1 cellular context compared by ENCODE assay signal in the genomic region with DNA sequence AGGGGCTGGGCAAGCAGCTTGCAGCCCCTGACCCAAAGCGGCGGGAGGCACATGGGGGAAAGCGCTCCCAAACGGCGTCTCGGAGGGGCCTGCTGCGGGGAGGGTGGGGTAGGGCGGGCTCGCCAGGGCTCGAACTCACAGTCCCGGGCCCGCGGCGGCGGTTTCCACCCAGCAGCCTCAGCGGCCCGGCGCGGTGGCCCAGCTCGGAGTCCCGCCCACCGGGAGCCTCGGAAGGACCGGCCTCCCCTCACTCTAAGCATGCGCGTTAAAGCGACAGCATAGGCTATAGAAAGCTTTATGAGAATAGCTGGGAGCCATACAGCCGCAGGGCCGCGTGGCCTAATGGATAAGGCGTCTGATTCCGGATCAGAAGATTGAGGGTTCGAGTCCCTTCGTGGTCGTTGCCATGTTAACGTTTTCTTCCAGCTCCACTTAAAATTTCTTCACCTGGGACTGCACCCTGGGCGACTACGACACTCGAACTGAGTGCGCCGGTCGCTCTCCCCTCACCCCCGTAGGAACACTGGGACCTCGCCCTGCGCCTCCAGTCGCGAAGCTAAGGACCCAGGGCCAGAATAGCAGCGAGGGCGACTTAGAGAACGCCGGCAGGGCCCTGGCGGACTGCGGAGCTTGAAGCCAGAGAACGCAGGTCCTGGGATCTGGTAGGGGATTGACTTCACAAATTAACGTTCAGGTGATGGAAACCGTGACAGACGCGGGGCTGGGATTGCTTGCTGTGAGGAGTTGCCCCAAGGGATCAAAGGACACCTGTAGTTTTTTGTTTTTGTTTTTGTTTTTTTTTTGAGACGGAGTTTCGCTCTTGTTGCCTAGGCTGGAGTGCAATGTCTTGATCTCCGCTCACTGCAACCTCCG.
TF ChIP-seq lines count a peak whose summit lies in the region.

No MANE protein-coding gene starts in this region.

TF ChIP-seq in K562, 482 proteins besides CTCF, POLR2A, EP300 and RAD21 (continued from another document and continues in another):
- peak; percentile 73 for TF ChIP-seq ZNF407 (IDR thresholded peaks at IDR 0.05; ENCODE audit: low read depth)
- TF ChIP-seq SREBF2 (CRISPR knock-in tag; IDR thresholded peaks at IDR 0.05): 0 out of 2 replicates have a peak, but pooled peaks have one; percentile 64
- TF ChIP-seq TOE1 (IDR thresholded peaks at IDR 0.05; ENCODE audit: borderline replicate concordance): no peak; the same call in 1 of the 2 replicates
- TF ChIP-seq TOE1 (CRISPR knock-in tag; IDR thresholded peaks at IDR 0.05; ENCODE audit: borderline replicate concordance, low read depth): 0 out of 2 replicates have a peak, but pooled peaks have one; percentile 15
- no peak for TF ChIP-seq ZNF324 (CRISPR knock-in tag; IDR thresholded peaks at IDR 0.05)
- peak; percentile 68; the same call in 1 of the 2 replicates for TF ChIP-seq CTBP1 (IDR thresholded peaks at IDR 0.05; ENCODE audit: borderline replicate concordance)
- no peak for TF ChIP-seq BACH1 (tag; IDR thresholded peaks at IDR 0.05)
- TF ChIP-seq TFAP4 (CRISPR knock-in tag; IDR thresholded peaks at IDR 0.05; ENCODE audit: borderline replicate concordance): peak; percentile 82
- TF ChIP-seq GTF2A2 (tag; IDR thresholded peaks at IDR 0.05): no peak
- peak; percentile 44; the same call in 1 of the 2 replicates for TF ChIP-seq TCF3 (CRISPR knock-in tag; IDR thresholded peaks at IDR 0.05)
- TF ChIP-seq, protein P1, sequence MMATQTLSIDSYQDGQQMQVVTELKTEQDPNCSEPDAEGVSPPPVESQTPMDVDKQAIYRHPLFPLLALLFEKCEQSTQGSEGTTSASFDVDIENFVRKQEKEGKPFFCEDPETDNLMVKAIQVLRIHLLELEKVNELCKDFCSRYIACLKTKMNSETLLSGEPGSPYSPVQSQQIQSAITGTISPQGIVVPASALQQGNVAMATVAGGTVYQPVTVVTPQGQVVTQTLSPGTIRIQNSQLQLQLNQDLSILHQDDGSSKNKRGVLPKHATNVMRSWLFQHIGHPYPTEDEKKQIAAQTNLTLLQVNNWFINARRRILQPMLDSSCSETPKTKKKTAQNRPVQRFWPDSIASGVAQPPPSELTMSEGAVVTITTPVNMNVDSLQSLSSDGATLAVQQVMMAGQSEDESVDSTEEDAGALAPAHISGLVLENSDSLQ (IDR thresholded peaks at IDR 0.05): peak; percentile 34; the same call in 1 of the 2 replicates
- TF ChIP-seq TFE3 (CRISPR knock-in tag; IDR thresholded peaks at IDR 0.05): no peak
- no peak for TF ChIP-seq SRSF9 (IDR thresholded peaks at IDR 0.05; ENCODE audit: borderline replicate concordance, low read depth, low read length)
- TF ChIP-seq SMARCA5 (IDR thresholded peaks at IDR 0.05): peak; percentile 40; the same call in 1 of the 2 replicates
- TF ChIP-seq, protein P2, sequence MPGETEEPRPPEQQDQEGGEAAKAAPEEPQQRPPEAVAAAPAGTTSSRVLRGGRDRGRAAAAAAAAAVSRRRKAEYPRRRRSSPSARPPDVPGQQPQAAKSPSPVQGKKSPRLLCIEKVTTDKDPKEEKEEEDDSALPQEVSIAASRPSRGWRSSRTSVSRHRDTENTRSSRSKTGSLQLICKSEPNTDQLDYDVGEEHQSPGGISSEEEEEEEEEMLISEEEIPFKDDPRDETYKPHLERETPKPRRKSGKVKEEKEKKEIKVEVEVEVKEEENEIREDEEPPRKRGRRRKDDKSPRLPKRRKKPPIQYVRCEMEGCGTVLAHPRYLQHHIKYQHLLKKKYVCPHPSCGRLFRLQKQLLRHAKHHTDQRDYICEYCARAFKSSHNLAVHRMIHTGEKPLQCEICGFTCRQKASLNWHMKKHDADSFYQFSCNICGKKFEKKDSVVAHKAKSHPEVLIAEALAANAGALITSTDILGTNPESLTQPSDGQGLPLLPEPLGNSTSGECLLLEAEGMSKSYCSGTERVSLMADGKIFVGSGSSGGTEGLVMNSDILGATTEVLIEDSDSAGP (CRISPR knock-in tag; IDR thresholded peaks at IDR 0.05): no peak
- TF ChIP-seq CBX3 (IDR thresholded peaks at IDR 0.05; ENCODE audit: borderline replicate concordance in 1 of 2, low read length in 2 of 2): peak in 1 of 2 experiments; percentile 75; a peak in 1 of 3 replicates
- TF ChIP-seq ZNF740 (CRISPR knock-in tag; IDR thresholded peaks at IDR 0.05): no peak; the same call in 1 of the 2 replicates
- peak in 1 of 2 experiments; percentile 73; a peak in 2 of 4 replicates for TF ChIP-seq ZNF740 (tag; IDR thresholded peaks at IDR 0.05)
- peak in 1 of 2 experiments; percentile 74; a peak in 1 of 4 replicates for TF ChIP-seq MLLT1 (IDR thresholded peaks at IDR 0.05)
- TF ChIP-seq CREB3L1 (IDR thresholded peaks at IDR 0.05; ENCODE audit: borderline replicate concordance, low read depth): peak; percentile 60; the same call in 1 of the 2 replicates
- TF ChIP-seq MAFG (tag; conservative IDR thresholded peaks at IDR 0.05): no peak
- TF ChIP-seq FOXK2 (conservative IDR thresholded peaks at IDR 0.05 in 1 of 2, IDR thresholded peaks at IDR 0.05 in 1 of 2; ENCODE audit: low read depth in 2 of 2): peak in 1 of 2 experiments; percentile 63; a peak in 1 of 4 replicates
- TF ChIP-seq IRF9 (tag; IDR thresholded peaks at IDR 0.05): no peak
- TF ChIP-seq SMC3 (conservative IDR thresholded peaks at IDR 0.05; ENCODE audit: insufficient read depth, low read depth, low read length): no peak
- TF ChIP-seq, protein P3, sequence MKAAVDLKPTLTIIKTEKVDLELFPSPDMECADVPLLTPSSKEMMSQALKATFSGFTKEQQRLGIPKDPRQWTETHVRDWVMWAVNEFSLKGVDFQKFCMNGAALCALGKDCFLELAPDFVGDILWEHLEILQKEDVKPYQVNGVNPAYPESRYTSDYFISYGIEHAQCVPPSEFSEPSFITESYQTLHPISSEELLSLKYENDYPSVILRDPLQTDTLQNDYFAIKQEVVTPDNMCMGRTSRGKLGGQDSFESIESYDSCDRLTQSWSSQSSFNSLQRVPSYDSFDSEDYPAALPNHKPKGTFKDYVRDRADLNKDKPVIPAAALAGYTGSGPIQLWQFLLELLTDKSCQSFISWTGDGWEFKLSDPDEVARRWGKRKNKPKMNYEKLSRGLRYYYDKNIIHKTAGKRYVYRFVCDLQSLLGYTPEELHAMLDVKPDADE (conservative IDR thresholded peaks at IDR 0.05; ENCODE audit: control insufficient read depth, low read depth, low read length): peak; percentile 95
- TF ChIP-seq ZNF24 (IDR thresholded peaks at IDR 0.05): 0 out of 2 replicates have a peak, but pooled peaks have one; percentile 42
- 0 out of 2 replicates have a peak, but pooled peaks have one; percentile 18 for TF ChIP-seq TCF7 (IDR thresholded peaks at IDR 0.05; ENCODE audit: borderline replicate concordance)
- 0 out of 2 replicates have a peak, but pooled peaks have one; percentile 68 for TF ChIP-seq ZNF589 (CRISPR knock-in tag; IDR thresholded peaks at IDR 0.05; ENCODE audit: low read depth)
- TF ChIP-seq POLR3G (IDR thresholded peaks at IDR 0.05; ENCODE audit: extremely low read depth, insufficient read length, insufficient replicate concordance): peak; percentile 94
- TF ChIP-seq DIDO1 (tag; IDR thresholded peaks at IDR 0.05; ENCODE audit: low read depth): no peak
